ENCODE assay signal across 11 cellular contexts in genomic region chr22:18558516-18558915, GRCh38. TPM values are rescaled to one million over a fixed set of nuclear protein-coding genes. Genes with fewer than 3 reads are reported as not detected.
"Had no signal": no experiment of that assay in that cellular context is flagged by ENCODE, and none has a peak within 500 bp of the region (broad histone marks: within the 10 kb centered on the region; RNA-seq: fewer than 3 reads in every experiment).

No MANE protein-coding gene starts in this region.

RNA-seq across cellular contexts. Expression of gene TMEM191B, which starts 30.9 kb away (rescaled TPM):
- total RNA-seq: endothelial cell of umbilical vein, lung microvascular endothelial cell, osteoblast had no signal

RNA-seq across cellular contexts. Expression of gene GGTLC3, which starts 40.6 kb away (rescaled TPM):
- total RNA-seq: bronchial epithelial cell; dermis microvascular lymphatic vessel endothelial cell; endodermal cell; endothelial cell of umbilical vein; frontal cortex; hepatocyte; lung microvascular endothelial cell; naive thymus-derived CD4-positive, alpha-beta T cell; osteoblast; right atrium auricular region; suprapubic skin had no signal
- polyA plus RNA-seq: endothelial cell of umbilical vein; hepatocyte; naive thymus-derived CD4-positive, alpha-beta T cell had no signal

RNA-seq across cellular contexts. Expression of gene RIMBP3, which starts 53.2 kb away (rescaled TPM):
- polyA plus RNA-seq: endothelial cell of umbilical vein had no signal
